8 cellular contexts compared by ENCODE assay signal in genomic region chr17:59365383-59365981, GRCh38. TPM values are rescaled to one million over a fixed set of nuclear protein-coding genes. Genes with fewer than 3 reads are reported as not detected.
DNase-seq lines count a peak whose midpoint lies in the region; ATAC-seq, FAIRE-seq and TF ChIP-seq lines count a peak whose summit lies in the region.

No MANE protein-coding gene starts in this region.

- H3K9me3 ChIP-seq in CD4-positive, CD25-positive, alpha-beta regulatory T cell (ENCODE audit: control insufficient read depth in 2 of 2, low read length in 2 of 2), result no peaks in the 10 kb centered on the region
- H3K9me3 ChIP-seq in HepG2 (ENCODE audit: low read length) (no peaks in the 10 kb centered on the region), thoracic aorta (no peaks in the 10 kb centered on the region)

- TF ChIP-seq RAD21 in HepG2 (CRISPR knock-in tag; IDR thresholded peaks at IDR 0.05), result no peak

- CTCF ChIA-PET in HepG2 (lab: Yijun Ruan, JAX; ENCODE audit: low intra/inter-chr PET ratio, low total read pairs), result no interaction called here

- TF ChIP-seq EP300 in HepG2 (IDR thresholded peaks at IDR 0.05; ENCODE audit: low read depth in 2 of 2, low read length in 2 of 2) (peak in 1 of 2 experiments; percentile 61; a peak in 2 of 4 replicates), HepG2 (CRISPR knock-in tag; IDR thresholded peaks at IDR 0.05; ENCODE audit: borderline replicate concordance) (no peak)

- H3K9me3 Mint-ChIP-seq in CD4-positive, CD25-positive, alpha-beta regulatory T cell, result no peaks in the 10 kb centered on the region
- H3K9me3 Mint-ChIP-seq in activated naive CD8-positive, alpha-beta T cell treated with anti-CD3 and anti-CD28 coated beads, Interleukin-2, amount 50 U/mL, for 24 hours, result no peaks in the 10 kb centered on the region

- peak; percentile 7 to 16 for ATAC-seq in CD4-positive, CD25-positive, alpha-beta regulatory T cell (ENCODE audit: low read depth in 2 of 2)
- ATAC-seq in activated naive CD8-positive, alpha-beta T cell treated with anti-CD3 and anti-CD28 coated beads, Interleukin-2, amount 50 U/mL, for 24 hours, result peak; percentile 6
- ATAC-seq in HepG2 (peak; percentile 8), thoracic aorta (ENCODE audit: insufficient number of reproducible peaks, low FRiP score, low read depth) (no peak), HG03521 (IDR thresholded peaks at IDR 0.05; ENCODE audit: unreplicated experiment) (no peak)

- H3K27me3 Mint-ChIP-seq in CD4-positive, CD25-positive, alpha-beta regulatory T cell, result no peaks in the 10 kb centered on the region
- no peaks in the 10 kb centered on the region for H3K27me3 Mint-ChIP-seq in activated naive CD8-positive, alpha-beta T cell treated with anti-CD3 and anti-CD28 coated beads, Interleukin-2, amount 50 U/mL, for 24 hours

- peak overlapping the region; percentile 93 to 99 (median 98) for H3K27ac Mint-ChIP-seq in CD4-positive, CD25-positive, alpha-beta regulatory T cell
- peak overlapping the region; percentile 58 for H3K27ac Mint-ChIP-seq in activated naive CD8-positive, alpha-beta T cell treated with anti-CD3 and anti-CD28 coated beads, Interleukin-2, amount 50 U/mL, for 24 hours

- peaks cover 33 to 94% (median 67%) of the 10 kb centered on the region in 4 donors for H3K4me1 Mint-ChIP-seq in CD4-positive, CD25-positive, alpha-beta regulatory T cell
- H3K4me1 Mint-ChIP-seq in activated naive CD8-positive, alpha-beta T cell treated with anti-CD3 and anti-CD28 coated beads, Interleukin-2, amount 50 U/mL, for 24 hours, result peaks cover 78% of the 10 kb centered on the region

- peak overlapping the region; percentile 58 for H3K9ac ChIP-seq in HepG2 (ENCODE audit: insufficient read depth, low read depth, low read length)

- TF ChIP-seq POLR2A in HepG2 (IDR thresholded peaks at IDR 0.05; ENCODE audit: insufficient read depth in 1 of 2, low read depth in 2 of 2, low read length in 2 of 2), result no peak

- no peaks in the 10 kb centered on the region for H3K27me3 ChIP-seq in CD4-positive, CD25-positive, alpha-beta regulatory T cell (ENCODE audit: control insufficient read depth, insufficient read depth, low read length)
- H3K27me3 ChIP-seq in HepG2 (ENCODE audit: control insufficient read depth in 1 of 2, insufficient read depth in 2 of 2, low read length in 2 of 2) (no peaks in the 10 kb centered on the region), thoracic aorta (replicated peaks; ENCODE audit: insufficient read depth) (no peaks in the 10 kb centered on the region)

- H3K36me3 ChIP-seq in CD4-positive, CD25-positive, alpha-beta regulatory T cell (ENCODE audit: control insufficient read depth, insufficient read depth, low read length), result peaks cover 4% of the 10 kb centered on the region
- H3K36me3 ChIP-seq in HepG2 (replicated peaks in 1 of 2; ENCODE audit: control insufficient read depth in 1 of 2, insufficient read depth in 2 of 2, low read length in 2 of 2) (peaks cover 2 to 4% of the 10 kb centered on the region in 2 experiments; a peak in 3 of 5 replicates), thoracic aorta (no peaks in the 10 kb centered on the region)

- POLR2A ChIA-PET in HepG2 (lab: Yijun Ruan, JAX), result interaction anchor here (0.7 to 2.1 kb wide), 12 partner anchors 9 to 65 kb away, joined by 3 to 17 read pairs (median 6); no protein-coding TSS in a partner anchor

- H4K20me1 ChIP-seq in HepG2 (ENCODE audit: insufficient read depth, low read length), result no peaks in the 10 kb centered on the region

- H3K4me3 Mint-ChIP-seq in CD4-positive, CD25-positive, alpha-beta regulatory T cell, result peak overlapping the region; percentile 52 to 88 (median 83)
- H3K4me3 Mint-ChIP-seq in activated naive CD8-positive, alpha-beta T cell treated with anti-CD3 and anti-CD28 coated beads, Interleukin-2, amount 50 U/mL, for 24 hours, result peak overlapping the region; percentile 13

- in situ Hi-C loops in HepG2 (cut with HindIII; ENCODE audit: extremely low pct_ligation_motif_present, low pct_unique_long_range_greater_than_20kb), result loop anchor here (5.0 kb wide), 2 partner anchors 33 to 57 kb away; partner anchors contain the start of gene YPEL2

- WGBS in HepG2 (ENCODE audit: low lambda C conversion rate), result 20% methylated on average over 4 of the region's 4 CpGs

- FAIRE-seq in HepG2 (lab: Jason Lieb, UNC), result no peak
- no peak for FAIRE-seq in urothelium cell line (lab: Jason Lieb, UNC)

- TF ChIP-seq CTCF in HepG2 (CRISPR knock-in tag; IDR thresholded peaks at IDR 0.05) (no peak), thoracic aorta (IDR thresholded peaks at IDR 0.05) (no peak)

- peaks cover 18% of the 10 kb centered on the region for H3K36me3 Mint-ChIP-seq in CD4-positive, CD25-positive, alpha-beta regulatory T cell
- H3K36me3 Mint-ChIP-seq in activated naive CD8-positive, alpha-beta T cell treated with anti-CD3 and anti-CD28 coated beads, Interleukin-2, amount 50 U/mL, for 24 hours (ENCODE audit: low read depth), result no peaks in the 10 kb centered on the region

- H3K4me1 ChIP-seq in CD4-positive, CD25-positive, alpha-beta regulatory T cell (ENCODE audit: control insufficient read depth, insufficient read depth, low read length, poor library complexity, severe bottlenecking), result peaks cover 83% of the 10 kb centered on the region
- peaks cover 68% of the 10 kb centered on the region for H3K4me1 ChIP-seq in HepG2 (ENCODE audit: insufficient read depth, low read length)
- H3K4me1 ChIP-seq in thoracic aorta (ENCODE audit: control insufficient read depth in 1 of 2, low read depth in 2 of 2), result peaks cover 94 to 100% of the 10 kb centered on the region in 2 donors

- H3K27ac ChIP-seq in CD4-positive, CD25-positive, alpha-beta regulatory T cell (ENCODE audit: insufficient read depth, low read length, poor library complexity, severe bottlenecking), result peak overlapping the region; percentile 73
- H3K27ac ChIP-seq in HepG2 (ENCODE audit: extremely low read length, insufficient read depth, low read length), result peak overlapping the region; percentile 76
- H3K27ac ChIP-seq in thoracic aorta, result peak overlapping the region; percentile 89 to 91

- no peak overlapping the region for H2AFZ ChIP-seq in HepG2 (ENCODE audit: low read length)

- peak in 2 of 3 donors; percentile 66 to 73 for DNase-seq in CD4-positive, CD25-positive, alpha-beta regulatory T cell
- DNase-seq in NCI-H2029 (lab: John Stamatoyannopoulos, UW) (peak; percentile 57), HepG2 (ENCODE audit: low spot score) (peak; percentile 52), thoracic aorta (ENCODE audit: low spot score) (no peak), KG1 (lab: John Stamatoyannopoulos, UW) (no peak), urothelium cell line (ENCODE audit: low spot score) (no peak)
- DNase-seq in activated naive CD8-positive, alpha-beta T cell treated with anti-CD3 and anti-CD28 coated beads, Interleukin-2, amount 50 U/mL, for 24 hours, result no peak

- H3K4me3 ChIP-seq in CD4-positive, CD25-positive, alpha-beta regulatory T cell (ENCODE audit: low read depth, low read length), result peak overlapping the region; percentile 61
- peak overlapping the region; percentile 11 to 62 (median 41); a peak in 4 of 6 replicates for H3K4me3 ChIP-seq in HepG2 (replicated peaks in 1 of 3; ENCODE audit: insufficient read depth in 1 of 3, low read depth in 2 of 3, low read length in 3 of 3)
- H3K4me3 ChIP-seq in thoracic aorta, result no peak overlapping the region

- BruUV-seq in HepG2 (replicated peaks; lab: Mats Ljungman, UMichigan), result no TSS peak

- H3K4me2 ChIP-seq in HepG2 (ENCODE audit: low read depth, low read length), result peak overlapping the region; percentile 92

- H3K79me2 ChIP-seq in HepG2 (ENCODE audit: insufficient read depth, low read length), result peaks cover 14% of the 10 kb centered on the region

- intact Hi-C loops in HepG2 (cut with micrococcal nuclease; ENCODE audit: unreplicated experiment), result no loop called here

TF ChIP-seq in HepG2, 621 proteins besides CTCF, POLR2A, EP300 and RAD21 (continues in another document):
- no peak for TF ChIP-seq HIC2 (CRISPR knock-in tag; IDR thresholded peaks at IDR 0.05; ENCODE audit: low read depth)

RNA-seq across cellular contexts. Expression of gene YPEL2, which starts 34.0 kb away (rescaled TPM):
- 64.3 TPM for total RNA-seq in CD4-positive, CD25-positive, alpha-beta regulatory T cell
- 10 to 100 TPM; 35.7 to 45.7 (median 41.2) TPM for polyA plus RNA-seq in CD4-positive, CD25-positive, alpha-beta regulatory T cell
- total RNA-seq in HepG2 (2016; rRNA removed; fragmentation: Illumina TruSeq; extraction: Trizol) (7.5 and 8.5 TPM in 2 replicates), thoracic aorta (10 to 100 TPM; 64.2 to 79.9 TPM)
- 18.9 and 21.5 TPM in 2 replicates for total RNA-seq in HepG2 (2016; cell fraction: cytosol; rRNA removed; fragmentation: Illumina TruSeq; extraction: Trizol; ENCODE audit: low read depth)
- 6.7 and 7.0 TPM in 2 replicates for total RNA-seq in HepG2 (2016; cell fraction: insoluble cytoplasmic fraction; rRNA removed; fragmentation: Illumina TruSeq; extraction: Trizol)
- 5.7 and 6.1 TPM in 2 replicates for total RNA-seq in HepG2 (2016; cell fraction: membrane; rRNA removed; fragmentation: Illumina TruSeq; extraction: Trizol)
- total RNA-seq in HepG2 (2016; cell fraction: nucleus; rRNA removed; fragmentation: Illumina TruSeq; extraction: Trizol), result 9.8 and 11.4 TPM in 2 replicates
- 18.2 and 21.1 TPM in 2 replicates for polyA plus RNA-seq in HepG2 (2011; rRNA removed)
- 8.0 and 10.6 TPM in 2 replicates for polyA plus RNA-seq in HepG2 (2011; cell fraction: cytosol; rRNA removed)
- 16.3 and 20.7 TPM in 2 replicates for polyA plus RNA-seq in HepG2 (2011; cell fraction: nucleus; rRNA removed)
- 11.0 TPM in 2 replicates for polyA plus RNA-seq in HepG2 (2012)
- polyA plus RNA-seq in HepG2 (2016; cell fraction: cytosol; fragmentation: Illumina TruSeq; extraction: Trizol; ENCODE audit: low read depth), result 0.68 and 0.79 TPM in 2 replicates
- 5.2 and 5.6 TPM in 2 replicates for polyA plus RNA-seq in HepG2 (2016; cell fraction: insoluble cytoplasmic fraction; fragmentation: Illumina TruSeq; extraction: Trizol; ENCODE audit: low read depth)
- polyA plus RNA-seq in HepG2 (2016; cell fraction: membrane; fragmentation: Illumina TruSeq; extraction: Trizol; ENCODE audit: low read depth), result 2.3 and 2.4 TPM in 2 replicates
- polyA plus RNA-seq in HepG2 (2016; cell fraction: nucleus; fragmentation: Illumina TruSeq; extraction: Trizol; ENCODE audit: insufficient read depth, low read depth), result 12.0 and 12.1 TPM in 2 replicates
- polyA minus RNA-seq in HepG2 (2011; rRNA and poly(A)+ RNA removed; ENCODE audit: low replicate concordance), result 10.4 and 56.0 TPM in 2 replicates
- polyA minus RNA-seq in HepG2 (2011; cell fraction: cytosol; rRNA and poly(A)+ RNA removed), result 12.7 and 15.6 TPM in 2 replicates
- 18.7 and 25.6 TPM in 2 replicates for polyA minus RNA-seq in HepG2 (2011; cell fraction: nucleus; rRNA and poly(A)+ RNA removed)

Comparison
In these comparisons a context has a peak if more than half of its experiments do, and no peak if none do; other contexts are left out.
1. ATAC-seq: peak in CD4-positive, CD25-positive, alpha-beta regulatory T cell (2 of 2), activated naive CD8-positive, alpha-beta T cell treated with anti-CD3 and anti-CD28 coated beads, Interleukin-2, amount 50 U/mL, for 24 hours (single experiment) and HepG2 (single experiment); none in thoracic aorta (single experiment) and HG03521 (single experiment).
2. DNase-seq: peak in CD4-positive, CD25-positive, alpha-beta regulatory T cell (2 of 3), NCI-H2029 (single experiment) and HepG2 (single experiment); none in activated naive CD8-positive, alpha-beta T cell treated with anti-CD3 and anti-CD28 coated beads, Interleukin-2, amount 50 U/mL, for 24 hours (single experiment), thoracic aorta (single experiment), KG1 (single experiment) and urothelium cell line (single experiment).
3. Peak in every context shown above with its lines, with median percentiles within 50 percentile points of each other: H3K27ac ChIP-seq.